In the genomic region with DNA sequence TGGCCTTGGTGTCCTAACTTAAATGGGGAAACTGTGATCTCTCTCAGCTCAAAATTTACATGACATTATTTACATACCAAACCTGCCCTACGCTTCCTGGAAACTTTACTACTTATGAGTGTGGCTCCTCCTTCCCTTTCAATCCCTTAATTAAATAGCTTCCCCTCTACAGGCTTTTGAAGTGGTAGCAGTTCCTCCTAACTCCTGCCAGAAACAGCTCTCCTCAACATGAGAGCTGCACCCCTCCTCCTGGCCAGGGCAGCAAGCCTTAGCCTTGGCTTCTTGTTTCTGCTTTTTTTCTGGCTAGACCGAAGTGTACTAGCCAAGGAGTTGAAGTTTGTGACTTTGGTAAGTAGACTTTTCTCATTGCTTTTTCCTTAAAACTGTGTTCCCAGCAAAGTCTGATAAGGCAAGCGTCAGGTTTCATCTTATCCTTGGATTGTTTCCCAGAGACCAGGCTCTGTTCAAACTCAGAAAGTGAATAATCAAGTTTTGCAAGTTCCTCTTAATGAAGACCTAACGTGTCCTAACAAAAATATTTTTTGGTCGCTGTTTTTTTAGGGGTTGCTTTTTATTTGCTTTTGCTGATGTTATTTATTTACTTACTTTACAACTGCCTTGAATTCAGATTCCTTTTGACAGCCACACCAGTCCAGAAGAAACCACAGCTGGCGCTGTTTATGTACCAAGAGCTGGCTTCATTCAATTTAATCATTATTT, we compare ENCODE assay signal across 8 cellular contexts. TPM values are rescaled to one million over a fixed set of nuclear protein-coding genes. Genes with fewer than 3 reads are reported as not detected.
DNase-seq lines count a peak whose midpoint lies in the region; ATAC-seq and TF ChIP-seq lines count a peak whose summit lies in the region.

A gene with protein sequence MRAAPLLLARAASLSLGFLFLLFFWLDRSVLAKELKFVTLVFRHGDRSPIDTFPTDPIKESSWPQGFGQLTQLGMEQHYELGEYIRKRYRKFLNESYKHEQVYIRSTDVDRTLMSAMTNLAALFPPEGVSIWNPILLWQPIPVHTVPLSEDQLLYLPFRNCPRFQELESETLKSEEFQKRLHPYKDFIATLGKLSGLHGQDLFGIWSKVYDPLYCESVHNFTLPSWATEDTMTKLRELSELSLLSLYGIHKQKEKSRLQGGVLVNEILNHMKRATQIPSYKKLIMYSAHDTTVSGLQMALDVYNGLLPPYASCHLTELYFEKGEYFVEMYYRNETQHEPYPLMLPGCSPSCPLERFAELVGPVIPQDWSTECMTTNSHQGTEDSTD (plus strand): TSS at position 179 of the 720 bp plus-strand sequence. CDS start 50 bp downstream, at position 229.

- DNase-seq in DMS 273 treated with DMSO at 0.1 percent for 48 hours (lab: John Stamatoyannopoulos, UW): peak; percentile 87
- DNase-seq in RWPE1 (ENCODE audit: low spot score): peak; percentile 61
- peak; percentile 35 for DNase-seq in fibroblast of the conjunctiva (ENCODE audit: low read depth)
- peak in 1 of 2 donors; percentile 55 for DNase-seq in trophoblast cell
- no peak for DNase-seq in activated CD8-positive, alpha-beta memory T cell treated with anti-CD3 and anti-CD28 coated beads, Interleukin-2, amount 50 U/mL, for 48 hours
- no peak for DNase-seq in RKO (ENCODE audit: low spot score)

- peak within 1 kb of the TSS; percentile 71 for H4K8ac ChIP-seq in trophoblast cell (ENCODE audit: low read depth, low read length)

- POLR2A ChIA-PET in RWPE1 (lab: Yijun Ruan, JAX; ENCODE audit: low non-redundant PET): no interaction called here

- H2AFZ ChIP-seq in trophoblast cell (ENCODE audit: insufficient read depth, low read length, poor library complexity): no peak within 1 kb of the TSS

- WGBS in trophoblast cell (ENCODE audit: extremely low coverage, insufficient coverage, insufficient read length): no CpG with 5 or more reads among the region's 6 CpGs

- H3K14ac ChIP-seq in trophoblast cell (ENCODE audit: low read length): peak within 1 kb of the TSS; percentile 66

- no peaks in the 10 kb centered on the region for H3K27me3 ChIP-seq in trophoblast cell (ENCODE audit: insufficient read depth, low read length)

- H3K4me1 ChIP-seq in trophoblast cell (ENCODE audit: control insufficient read depth in 1 of 2, insufficient read depth in 2 of 2, low read length in 2 of 2): peaks cover 0 to 3% of the 10 kb centered on the region in 2 experiments

- H2BK12ac ChIP-seq in trophoblast cell (ENCODE audit: low read length): peak within 1 kb of the TSS; percentile 91

- H3K4me2 ChIP-seq in trophoblast cell (ENCODE audit: low read length): peak within 1 kb of the TSS; percentile 42

- TF ChIP-seq CTCF in RWPE1 (conservative IDR thresholded peaks at IDR 0.05; ENCODE audit: low read depth): no peak

- H3K9me3 ChIP-seq in trophoblast cell (ENCODE audit: insufficient read depth, low read depth, low read length): no peaks in the 10 kb centered on the region

- H3K79me1 ChIP-seq in trophoblast cell (ENCODE audit: low read length): peaks cover 4% of the 10 kb centered on the region

- no peak within 1 kb of the TSS for H3K18ac ChIP-seq in trophoblast cell (ENCODE audit: low read length)

- H3K27ac ChIP-seq in RWPE1: peak within 1 kb of the TSS; percentile 69
- H3K27ac ChIP-seq in trophoblast cell (ENCODE audit: low read depth, low read length): peak within 1 kb of the TSS; percentile 87

- ATAC-seq in HG02870 (IDR thresholded peaks at IDR 0.05; ENCODE audit: unreplicated experiment) (peak; percentile 81), HG03571 (IDR thresholded peaks at IDR 0.05; ENCODE audit: unreplicated experiment) (no peak)

- no peaks in the 10 kb centered on the region for H3K79me2 ChIP-seq in trophoblast cell (ENCODE audit: control insufficient read depth, insufficient read depth, low read length, poor library complexity)

- H2AK5ac ChIP-seq in trophoblast cell (ENCODE audit: low read length): no peak within 1 kb of the TSS

- H2BK120ac ChIP-seq in trophoblast cell (ENCODE audit: insufficient read depth, low read length, poor library complexity): peak within 1 kb of the TSS; percentile 89

- no peak within 1 kb of the TSS for H3K4me3 ChIP-seq in trophoblast cell (ENCODE audit: low read depth, low read length)

- H4K91ac ChIP-seq in trophoblast cell (ENCODE audit: low read depth, low read length): peak within 1 kb of the TSS; percentile 74

- no peak within 1 kb of the TSS for H3K23ac ChIP-seq in trophoblast cell (ENCODE audit: low read length)

- CTCF ChIA-PET in RWPE1 (lab: Yijun Ruan, JAX): interaction anchor here (0.5 to 0.6 kb wide), 2 partner anchors 35 to 750 kb away, joined by 3 to 4 read pairs; no protein-coding TSS in a partner anchor

- no peak within 1 kb of the TSS for H3K9ac ChIP-seq in trophoblast cell (ENCODE audit: low read length)

- no peak within 1 kb of the TSS for H4K12ac ChIP-seq in trophoblast cell (ENCODE audit: low read depth, low read length)

- peak within 1 kb of the TSS; percentile 70 for H3K4ac ChIP-seq in trophoblast cell (ENCODE audit: low read depth, low read length)

- H3K36me3 ChIP-seq in trophoblast cell (ENCODE audit: control insufficient read depth in 1 of 2, insufficient read depth in 2 of 2, low read length in 2 of 2): no peaks in the 10 kb centered on the region

- peak within 1 kb of the TSS; percentile 85 for H2BK5ac ChIP-seq in trophoblast cell (ENCODE audit: low read depth, low read length, poor library complexity)

RNA-seq across cellular contexts. Expression of the gene that starts here (rescaled TPM):
- 20.2 and 23.0 TPM in 2 replicates for polyA plus RNA-seq in trophoblast cell (2013)

Comparison
In these comparisons a context has a peak if more than half of its experiments do, and no peak if none do; other contexts are left out.
1. DNase-seq: peak in DMS 273 treated with DMSO at 0.1 percent for 48 hours (single experiment), RWPE1 (single experiment) and fibroblast of the conjunctiva (single experiment); none in activated CD8-positive, alpha-beta memory T cell treated with anti-CD3 and anti-CD28 coated beads, Interleukin-2, amount 50 U/mL, for 48 hours (single experiment) and RKO (single experiment).